Comparison of ENCODE assay signal across 8 cellular contexts in the genomic region with DNA sequence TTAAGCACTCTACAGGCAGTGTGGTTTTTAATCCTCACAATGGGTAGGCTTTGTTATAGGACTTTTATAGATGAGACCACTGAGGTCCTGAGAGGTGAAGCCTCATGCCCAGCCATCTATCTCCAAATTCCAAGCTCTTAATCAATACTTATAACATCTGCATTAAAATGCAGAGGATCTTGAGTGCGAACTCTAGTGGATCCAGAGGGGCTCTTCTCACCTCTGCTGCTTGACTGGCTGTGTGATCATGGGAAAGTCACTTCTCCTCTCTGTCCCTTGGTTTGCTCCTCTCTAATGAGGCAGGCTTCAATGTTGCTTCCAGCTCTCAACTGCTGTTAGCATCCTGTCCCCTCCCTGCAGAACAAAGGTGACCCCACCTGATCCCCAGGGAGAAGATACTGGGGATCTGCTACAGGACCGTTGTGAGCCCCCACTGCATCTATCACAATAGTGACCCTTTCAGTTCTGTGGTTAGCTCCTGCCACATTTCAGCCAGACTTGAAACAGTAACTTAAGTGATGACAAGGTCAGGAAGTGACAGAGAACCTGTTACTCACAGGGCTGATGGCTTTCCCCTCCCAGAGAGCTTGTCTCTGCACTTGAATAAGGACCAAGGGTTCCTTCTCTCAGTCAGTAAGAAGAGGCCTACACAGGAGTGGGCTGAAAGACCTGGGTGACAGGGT. TPM values are rescaled to one million over a fixed set of nuclear protein-coding genes. Genes with fewer than 3 reads are reported as not detected.
DNase-seq lines count a peak whose midpoint lies in the region; ATAC-seq, FAIRE-seq and TF ChIP-seq lines count a peak whose summit lies in the region.

No MANE protein-coding gene starts in this region.

- no peak overlapping the region for H2AFZ ChIP-seq in GM23248

- TF ChIP-seq CTCF in liver (IDR thresholded peaks at IDR 0.05; ENCODE audit: low read depth, low read length, missing input control), result no peak

- no peaks in the 10 kb centered on the region for H3K36me3 ChIP-seq in CD4-positive, CD25-positive, alpha-beta regulatory T cell (ENCODE audit: control insufficient read depth, insufficient read depth, low read length)
- no peaks in the 10 kb centered on the region for H3K36me3 ChIP-seq in GM23248 (ENCODE audit: low read depth)
- no peaks in the 10 kb centered on the region for H3K36me3 ChIP-seq in liver (ENCODE audit: control insufficient read depth in 4 of 4, insufficient read depth in 3 of 4, low read depth in 1 of 4, low read length in 3 of 4)

- no peaks in the 10 kb centered on the region for H4K20me1 ChIP-seq in GM23248 (ENCODE audit: insufficient read depth)

- TF ChIP-seq POLR2A in H54 (IDR thresholded peaks at IDR 0.05; ENCODE audit: low read depth, low read length), result no peak

- no peaks in the 10 kb centered on the region for H3F3A ChIP-seq in GM23248 (ENCODE audit: insufficient read depth)

- peaks cover 9% of the 10 kb centered on the region for H3K4me1 ChIP-seq in CD4-positive, CD25-positive, alpha-beta regulatory T cell (ENCODE audit: control insufficient read depth, insufficient read depth, low read length, poor library complexity, severe bottlenecking)
- 0 out of 2 replicates have a peak, but pooled peaks cover 3% of the 10 kb centered on the region for H3K4me1 ChIP-seq in GM23248 (ENCODE audit: insufficient read depth)
- peaks cover 8 to 41% (median 24%) of the 10 kb centered on the region in 4 donors for H3K4me1 ChIP-seq in liver (ENCODE audit: control insufficient read depth in 4 of 4, insufficient read depth in 4 of 4, low read length in 3 of 4)

- DNase-seq in CD4-positive, CD25-positive, alpha-beta regulatory T cell, result peak in 2 of 3 donors; percentile 0 to 27
- DNase-seq in GM23248, result peak; percentile 7
- DNase-seq in UCSD-AML1 (lab: John Stamatoyannopoulos, UW; ENCODE audit: unreplicated experiment), result peak; percentile 20
- DNase-seq in AG08395 (ENCODE audit: low spot score), result no peak
- DNase-seq in H54 (ENCODE audit: insufficient read length, low spot score), result no peak

- in situ Hi-C loops in GM23248 (cut with MboI), result no loop called here

- peaks cover 0 to 18% (median 6%) of the 10 kb centered on the region in 4 donors for H3K4me1 Mint-ChIP-seq in CD4-positive, CD25-positive, alpha-beta regulatory T cell

- no peaks in the 10 kb centered on the region for H3K9me3 ChIP-seq in CD4-positive, CD25-positive, alpha-beta regulatory T cell (ENCODE audit: control insufficient read depth in 2 of 2, low read length in 2 of 2)
- H3K9me3 ChIP-seq in GM23248 (ENCODE audit: low read depth), result no peaks in the 10 kb centered on the region
- no peaks in the 10 kb centered on the region for H3K9me3 ChIP-seq in liver (ENCODE audit: control insufficient read depth in 4 of 4, low read length in 3 of 4)

- H3K9me3 Mint-ChIP-seq in CD4-positive, CD25-positive, alpha-beta regulatory T cell, result peaks cover 0 to 2% (median 0%) of the 10 kb centered on the region in 7 donors

- ATAC-seq in CD4-positive, CD25-positive, alpha-beta regulatory T cell (ENCODE audit: low read depth in 2 of 2), result peak in 1 of 2 donors; percentile 29
- no peak for ATAC-seq in GM19035 (IDR thresholded peaks at IDR 0.05; ENCODE audit: unreplicated experiment)
- no peak for ATAC-seq in GM21515 (IDR thresholded peaks at IDR 0.05; ENCODE audit: unreplicated experiment)

- H3K36me3 Mint-ChIP-seq in CD4-positive, CD25-positive, alpha-beta regulatory T cell, result no peaks in the 10 kb centered on the region

- H3K27ac Mint-ChIP-seq in CD4-positive, CD25-positive, alpha-beta regulatory T cell, result peak overlapping the region in 1 of 3 donors; percentile 16

- TF ChIP-seq RAD21 in liver (IDR thresholded peaks at IDR 0.05), result no peak

- no peaks in the 10 kb centered on the region for H3K79me2 ChIP-seq in GM23248 (ENCODE audit: insufficient read depth)

- H3K9ac ChIP-seq in GM23248 (no peak overlapping the region), liver (ENCODE audit: low read depth in 1 of 2, low read length in 2 of 2) (peak overlapping the region; percentile 65 to 98)

- no peak for FAIRE-seq in H54 (lab: Jason Lieb, UNC)

- WGBS in GM23248 (ENCODE audit: low coverage in 1 of 2, low lambda C conversion rate in 2 of 2, missing lambda C conversion rate in 2 of 2), 2 experiments, result 85 to 90% methylated on average over 2 of the region's 2 CpGs
- WGBS in liver, result 24% methylated on average over 2 of the region's 2 CpGs

- H3K4me3 ChIP-seq in CD4-positive, CD25-positive, alpha-beta regulatory T cell (ENCODE audit: low read depth, low read length), result peak overlapping the region; percentile 64
- H3K4me3 ChIP-seq in GM23248 (no peak overlapping the region; the same call in 1 of the 2 replicates), liver (ENCODE audit: low read depth in 1 of 3, low read length in 3 of 3) (peak overlapping the region; percentile 86 to 96 (median 89))

- H3K27me3 ChIP-seq in CD4-positive, CD25-positive, alpha-beta regulatory T cell (ENCODE audit: control insufficient read depth, insufficient read depth, low read length), result peaks cover 2% of the 10 kb centered on the region
- H3K27me3 ChIP-seq in GM23248 (replicated peaks; ENCODE audit: insufficient read depth) (peaks cover 35% of the 10 kb centered on the region), liver (ENCODE audit: control insufficient read depth in 4 of 4, insufficient read depth in 4 of 4, low read length in 3 of 4) (no peaks in the 10 kb centered on the region)

- H3K27ac ChIP-seq in CD4-positive, CD25-positive, alpha-beta regulatory T cell (ENCODE audit: insufficient read depth, low read length, poor library complexity, severe bottlenecking), result no peak overlapping the region
- H3K27ac ChIP-seq in GM23248, result no peak overlapping the region
- peak overlapping the region; percentile 86 to 93 for H3K27ac ChIP-seq in liver (ENCODE audit: low read depth in 1 of 2, low read length in 2 of 2)

- peaks cover 18% of the 10 kb centered on the region for H3K27me3 Mint-ChIP-seq in CD4-positive, CD25-positive, alpha-beta regulatory T cell

- H3K4me2 ChIP-seq in GM23248 (ENCODE audit: unreplicated experiment), result peak overlapping the region; percentile 77

- peak overlapping the region; percentile 85 to 93 (median 91) for H3K4me3 Mint-ChIP-seq in CD4-positive, CD25-positive, alpha-beta regulatory T cell

- no peaks in the 10 kb centered on the region for H3K9me2 ChIP-seq in GM23248 (ENCODE audit: insufficient read depth)

TF ChIP-seq in liver, 16 proteins besides CTCF, POLR2A, EP300 and RAD21:
- no peak for TF ChIP-seq JUND (IDR thresholded peaks at IDR 0.05)
- no peak for TF ChIP-seq EGR1 (IDR thresholded peaks at IDR 0.05; ENCODE audit: low read depth in 2 of 2)
- TF ChIP-seq, protein P1, sequence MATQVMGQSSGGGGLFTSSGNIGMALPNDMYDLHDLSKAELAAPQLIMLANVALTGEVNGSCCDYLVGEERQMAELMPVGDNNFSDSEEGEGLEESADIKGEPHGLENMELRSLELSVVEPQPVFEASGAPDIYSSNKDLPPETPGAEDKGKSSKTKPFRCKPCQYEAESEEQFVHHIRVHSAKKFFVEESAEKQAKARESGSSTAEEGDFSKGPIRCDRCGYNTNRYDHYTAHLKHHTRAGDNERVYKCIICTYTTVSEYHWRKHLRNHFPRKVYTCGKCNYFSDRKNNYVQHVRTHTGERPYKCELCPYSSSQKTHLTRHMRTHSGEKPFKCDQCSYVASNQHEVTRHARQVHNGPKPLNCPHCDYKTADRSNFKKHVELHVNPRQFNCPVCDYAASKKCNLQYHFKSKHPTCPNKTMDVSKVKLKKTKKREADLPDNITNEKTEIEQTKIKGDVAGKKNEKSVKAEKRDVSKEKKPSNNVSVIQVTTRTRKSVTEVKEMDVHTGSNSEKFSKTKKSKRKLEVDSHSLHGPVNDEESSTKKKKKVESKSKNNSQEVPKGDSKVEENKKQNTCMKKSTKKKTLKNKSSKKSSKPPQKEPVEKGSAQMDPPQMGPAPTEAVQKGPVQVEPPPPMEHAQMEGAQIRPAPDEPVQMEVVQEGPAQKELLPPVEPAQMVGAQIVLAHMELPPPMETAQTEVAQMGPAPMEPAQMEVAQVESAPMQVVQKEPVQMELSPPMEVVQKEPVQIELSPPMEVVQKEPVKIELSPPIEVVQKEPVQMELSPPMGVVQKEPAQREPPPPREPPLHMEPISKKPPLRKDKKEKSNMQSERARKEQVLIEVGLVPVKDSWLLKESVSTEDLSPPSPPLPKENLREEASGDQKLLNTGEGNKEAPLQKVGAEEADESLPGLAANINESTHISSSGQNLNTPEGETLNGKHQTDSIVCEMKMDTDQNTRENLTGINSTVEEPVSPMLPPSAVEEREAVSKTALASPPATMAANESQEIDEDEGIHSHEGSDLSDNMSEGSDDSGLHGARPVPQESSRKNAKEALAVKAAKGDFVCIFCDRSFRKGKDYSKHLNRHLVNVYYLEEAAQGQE (IDR thresholded peaks at IDR 0.05), result no peak
- no peak for TF ChIP-seq HNF4A (conservative IDR thresholded peaks at IDR 0.05)
TF ChIP-seq in liver: peak in this region for 0.

RNA-seq across cellular contexts. Expression of a gene that starts 1.3 kb away (rescaled TPM):
- 1.2 TPM for total RNA-seq in CD4-positive, CD25-positive, alpha-beta regulatory T cell
- polyA plus RNA-seq in CD4-positive, CD25-positive, alpha-beta regulatory T cell, result 1 to 10 TPM in 2 of 4 donors, under 1 TPM in 2; 0.63 to 1.4 (median 0.97) TPM
- not detected in 2 replicates for total RNA-seq in GM23248 (2014; rRNA removed; shearing (Covaris generic))
- polyA plus RNA-seq in GM23248 (2016; fragmentation: Nextera tagmentation; extraction: Ambion mirVana), result not detected in 2 replicates
- 100 to 1,000 TPM in 1 of 2 donors, 10 to 100 TPM in 1; 80.2 to 504 TPM for total RNA-seq in liver
- 100 to 1,000 TPM; 102 to 331 TPM for polyA plus RNA-seq in liver

Comparison
In these comparisons a context has a peak if more than half of its experiments do, and no peak if none do; other contexts are left out.
1. DNase-seq: peak in CD4-positive, CD25-positive, alpha-beta regulatory T cell (2 of 3), GM23248 (single experiment) and UCSD-AML1 (single experiment); none in AG08395 (single experiment) and H54 (single experiment).
2. H3K27ac ChIP-seq: peak in liver (2 of 2); none in CD4-positive, CD25-positive, alpha-beta regulatory T cell (single experiment) and GM23248 (single experiment).
3. RNA of a gene that starts 1.3 kb away (total RNA-seq): 80.2 to 504 TPM in liver; 1.2 TPM in CD4-positive, CD25-positive, alpha-beta regulatory T cell (single experiment) and not detected in GM23248; every median in the first group is over 10 times any median in the second.